7 cellular contexts compared by ENCODE assay signal in the genomic region with DNA sequence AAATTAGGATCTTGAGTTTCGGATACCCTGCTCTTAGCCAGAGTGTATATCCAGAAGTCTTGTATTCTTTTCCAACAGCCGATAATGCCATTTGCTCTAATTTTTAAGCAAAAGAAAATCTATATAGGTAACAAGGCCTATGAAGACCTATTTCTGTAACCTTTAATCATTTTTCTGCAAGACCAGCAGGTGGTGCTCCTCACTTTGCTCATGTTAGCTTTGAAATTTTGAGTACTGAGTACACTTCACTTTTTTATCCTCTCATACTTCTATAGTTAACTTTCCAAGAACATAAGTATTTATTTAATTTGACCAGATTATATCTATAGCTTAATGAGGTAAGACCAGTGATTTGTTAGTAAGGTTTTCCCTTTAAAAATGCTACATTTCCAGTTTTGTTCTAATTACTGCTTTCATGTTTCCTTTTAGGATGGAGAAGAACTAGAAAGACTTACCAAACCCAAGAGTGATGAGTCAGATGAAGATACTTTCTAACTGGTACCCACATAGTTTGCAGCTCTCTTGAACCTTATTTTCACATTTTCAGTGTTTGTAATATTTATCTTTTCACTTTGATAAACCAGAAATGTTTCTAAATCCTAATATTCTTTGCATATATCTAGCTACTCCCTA. TPM values are rescaled to one million over a fixed set of nuclear protein-coding genes. Genes with fewer than 3 reads are reported as not detected.
A peak's percentile ranks its signal among the peaks of the same experiment; 100 is the strongest.
DNase-seq lines count a peak whose midpoint lies in the region; ATAC-seq and TF ChIP-seq lines count a peak whose summit lies in the region.

No MANE protein-coding gene starts in this region.

- H3K9ac ChIP-seq in liver (ENCODE audit: low read depth in 1 of 2, low read length in 2 of 2): no peak overlapping the region

- DNase-seq in DMS53 (lab: John Stamatoyannopoulos, UW) (peak; percentile 68), NOMO-1 (lab: John Stamatoyannopoulos, UW; ENCODE audit: unreplicated experiment in 2 of 2) (peak; percentile 9 to 55), adrenal gland (peak in 3 of 7 donors; percentile 20 to 30 (median 26)), uterus (peak; percentile 29 to 47), Right ventricle myocardium inferior (ENCODE audit: missing footprints) (no peak)

- H3K36me3 ChIP-seq in HEK293 (ENCODE audit: control insufficient read depth in 2 of 2, insufficient read depth in 1 of 2, low read length in 2 of 2): peaks cover 0 to 52% of the 10 kb centered on the region in 2 experiments; a peak in 2 of 3 replicates
- peaks cover 0 to 39% of the 10 kb centered on the region in 2 donors for H3K36me3 ChIP-seq in adrenal gland (replicated peaks in 1 of 2)
- peaks cover 4 to 32% (median 29%) of the 10 kb centered on the region in 4 donors for H3K36me3 ChIP-seq in liver (ENCODE audit: control insufficient read depth in 4 of 4, insufficient read depth in 3 of 4, low read depth in 1 of 4, low read length in 3 of 4)
- no peaks in the 10 kb centered on the region for H3K36me3 ChIP-seq in uterus

- no peak for ATAC-seq in Right ventricle myocardium inferior

- H3K4me3 ChIP-seq in HEK293 (ENCODE audit: low read depth, low read length) (no peak overlapping the region), adrenal gland (no peak overlapping the region), liver (ENCODE audit: low read depth in 1 of 3, low read length in 3 of 3) (no peak overlapping the region), uterus (no peak overlapping the region)

- TF ChIP-seq CTCF in HEK293 (tag by site-specific recombination; IDR thresholded peaks at IDR 0.05) (no peak), adrenal gland (IDR thresholded peaks at IDR 0.05) (peak; percentile 43 to 69 (median 52)), liver (IDR thresholded peaks at IDR 0.05; ENCODE audit: low read depth, low read length, missing input control) (peak; percentile 44), uterus (IDR thresholded peaks at IDR 0.05) (peak; percentile 52 to 78 (median 60))

- WGBS in adrenal gland, 4 donors: 57 to 73% (median 64%) methylated on average over 2 of the region's 2 CpGs
- 89% methylated on average over 2 of the region's 2 CpGs for WGBS in liver

- no peaks in the 10 kb centered on the region for H3K4me1 ChIP-seq in HEK293 (ENCODE audit: control insufficient read depth, insufficient read depth, low read length)
- H3K4me1 ChIP-seq in adrenal gland (replicated peaks in 1 of 2): no peaks in the 10 kb centered on the region
- H3K4me1 ChIP-seq in liver (ENCODE audit: control insufficient read depth in 4 of 4, insufficient read depth in 4 of 4, low read length in 3 of 4): no peaks in the 10 kb centered on the region
- H3K4me1 ChIP-seq in uterus: peaks cover 0 to 4% of the 10 kb centered on the region in 2 donors

- CTCF ChIA-PET in HEK293 (lab: Yijun Ruan, JAX): interaction anchor here (0.7 to 2.9 kb wide), 26 partner anchors 8 to 432 kb away, joined by 3 to 31 read pairs (median 3); a partner anchor contains a TSS

- TF ChIP-seq POLR2A in adrenal gland (IDR thresholded peaks at IDR 0.05) (no peak), uterus (IDR thresholded peaks at IDR 0.05) (no peak)

- no peak overlapping the region for H3K27ac ChIP-seq in HEK293 (ENCODE audit: extremely low read depth, low read depth, low read length)
- H3K27ac ChIP-seq in adrenal gland: no peak overlapping the region
- H3K27ac ChIP-seq in liver (ENCODE audit: low read depth in 1 of 2, low read length in 2 of 2): no peak overlapping the region
- no peak overlapping the region for H3K27ac ChIP-seq in uterus

- POLR2A ChIA-PET in HEK293 (lab: Yijun Ruan, JAX): interaction anchor here (1.0 kb wide), 1 partner anchor 59 kb away, joined by 3 read pairs; no protein-coding TSS in a partner anchor

- intact Hi-C loops in adrenal gland (cut with DNase I) (loop anchor here in 1 of 2 donors (10.0 kb wide), 1 partner anchor 62 kb away; a partner anchor contains a TSS), uterus (cut with DNase I; ENCODE audit: low total_unique reads) (loop anchor here (10.0 kb wide), 1 partner anchor 242 kb away; no protein-coding TSS in a partner anchor), Right ventricle myocardium inferior (cut with DNase I) (loop anchor here (2.0 to 5.0 kb wide), 2 partner anchors 55 to 400 kb away; no protein-coding TSS in a partner anchor)

- TF ChIP-seq RAD21 in liver (IDR thresholded peaks at IDR 0.05): peak; percentile 72 to 77

- H3K27me3 ChIP-seq in adrenal gland: no peaks in the 10 kb centered on the region
- no peaks in the 10 kb centered on the region for H3K27me3 ChIP-seq in liver (ENCODE audit: control insufficient read depth in 4 of 4, insufficient read depth in 4 of 4, low read length in 3 of 4)
- H3K27me3 ChIP-seq in uterus: no peaks in the 10 kb centered on the region

- H3K9me3 ChIP-seq in HEK293 (ENCODE audit: control insufficient read depth, insufficient read depth, low read depth, low read length): no peaks in the 10 kb centered on the region
- no peaks in the 10 kb centered on the region for H3K9me3 ChIP-seq in adrenal gland (replicated peaks in 1 of 3)
- no peaks in the 10 kb centered on the region for H3K9me3 ChIP-seq in liver (ENCODE audit: control insufficient read depth in 4 of 4, low read length in 3 of 4)
- no peaks in the 10 kb centered on the region for H3K9me3 ChIP-seq in uterus

TF ChIP-seq in HEK293, 187 proteins besides CTCF, POLR2A, EP300 and RAD21:
- TF ChIP-seq ZNF155 (tag by site-specific recombination; IDR thresholded peaks at IDR 0.05): no peak
- peak; percentile 60 for TF ChIP-seq ZNF654 (tag by site-specific recombination; IDR thresholded peaks at IDR 0.05; ENCODE audit: low read depth)
- TF ChIP-seq ZNF324 (tag by site-specific recombination; IDR thresholded peaks at IDR 0.05): no peak
- TF ChIP-seq ZNF121 (tag by site-specific recombination; IDR thresholded peaks at IDR 0.05): no peak

TF ChIP-seq in liver, 16 proteins besides CTCF, POLR2A, EP300 and RAD21:
- TF ChIP-seq SP1 (IDR thresholded peaks at IDR 0.05): no peak
- TF ChIP-seq GABPA (IDR thresholded peaks at IDR 0.05 in 1 of 2, conservative IDR thresholded peaks at IDR 0.05 in 1 of 2): no peak
- TF ChIP-seq EGR1 (IDR thresholded peaks at IDR 0.05; ENCODE audit: low read depth in 2 of 2): no peak
- TF ChIP-seq TAF1 (conservative IDR thresholded peaks at IDR 0.05): no peak
TF ChIP-seq in liver: peak in this region for 0.

RNA-seq across cellular contexts. Expression of a gene that starts 20.5 kb away (rescaled TPM):
- total RNA-seq in adrenal gland (10 to 100 TPM; 28.1 to 51.6 (median 39.6) TPM), liver (10 to 100 TPM; 20.6 to 25.4 TPM), uterus (10 to 100 TPM; 11.5 to 73.4 (median 40.4) TPM), Right ventricle myocardium inferior (14.6 TPM)
- polyA plus RNA-seq in adrenal gland (10 to 100 TPM in 1 of 3 donors, 1 to 10 TPM in 2; 6.1 to 48.4 (median 8.0) TPM), liver (10 to 100 TPM; 11.7 to 12.2 TPM)

RNA-seq across cellular contexts. Expression of a gene that starts 20.6 kb away (rescaled TPM):
- total RNA-seq in adrenal gland: 10 to 100 TPM; 56.1 to 73.6 (median 69.2) TPM
- polyA plus RNA-seq in adrenal gland: 100 to 1,000 TPM in 1 of 3 donors, 10 to 100 TPM in 2; 25.3 to 128 (median 26.6) TPM
- total RNA-seq in liver: 10 to 100 TPM; 45.2 to 51.1 TPM
- 10 to 100 TPM; 28.6 to 29.6 TPM for polyA plus RNA-seq in liver
- 10 to 100 TPM; 25.1 to 47.9 (median 44.6) TPM for total RNA-seq in uterus
- total RNA-seq in Right ventricle myocardium inferior: 38.2 TPM

RNA-seq across cellular contexts. Expression of a gene that starts 58.6 kb away (rescaled TPM):
- total RNA-seq in adrenal gland (10 to 100 TPM in 7 of 8 donors, 1 to 10 TPM in 1; 5.7 to 65.3 (median 20.9) TPM), liver (1 to 10 TPM; 1.0 to 1.2 TPM), uterus (100 to 1,000 TPM in 2 of 4 donors, 10 to 100 TPM in 2; 29.7 to 207 (median 120) TPM), Right ventricle myocardium inferior (78.2 TPM)
- polyA plus RNA-seq in adrenal gland (10 to 100 TPM; 12.4 to 24.6 (median 19.7) TPM), liver (1 to 10 TPM in 1 of 2 donors, under 1 TPM in 1; 0.17 to 2.1 TPM)
